8 cellular contexts compared by ENCODE assay signal in the genomic region with DNA sequence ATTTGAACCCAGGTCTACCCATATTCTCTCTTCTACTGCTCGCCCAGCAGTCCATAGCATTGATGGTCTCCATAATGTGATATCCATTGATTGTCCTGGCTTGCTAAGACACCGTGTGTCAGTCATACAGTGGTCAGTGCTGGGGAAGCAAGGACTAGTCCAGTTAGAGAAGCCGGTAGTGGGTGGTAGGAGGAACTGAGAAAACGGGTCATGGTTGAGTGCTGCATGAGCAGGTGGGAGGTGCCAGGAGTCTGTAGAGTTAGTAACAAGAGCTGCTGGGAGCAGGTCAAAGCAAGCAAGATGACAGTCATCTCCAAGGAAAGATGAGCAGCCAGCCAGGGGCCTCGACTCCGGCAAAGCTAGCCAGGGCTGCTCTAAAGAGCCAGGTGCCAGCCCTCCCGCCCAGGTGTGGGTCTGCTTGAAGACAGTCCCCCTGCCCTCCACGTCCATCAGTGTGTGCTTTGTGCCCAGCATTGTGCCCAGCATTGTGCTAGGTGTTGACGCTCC. TPM values are rescaled to one million over a fixed set of nuclear protein-coding genes. Genes with fewer than 3 reads are reported as not detected.
DNase-seq lines count a peak whose midpoint lies in the region; ATAC-seq and TF ChIP-seq lines count a peak whose summit lies in the region.

No MANE protein-coding gene starts in this region.

- H3K27ac ChIP-seq in PC-9 (peak overlapping the region; percentile 19; the same call in 1 of the 2 replicates), lower lobe of right lung (peak overlapping the region; percentile 44), dorsolateral prefrontal cortex (peak overlapping the region in 1 of 59 donors; percentile 13)

- POLR2A ChIA-PET in PC-9 (lab: Charles Lee; ENCODE audit: unreplicated experiment): no interaction called here

- ATAC-seq in GM18909 (IDR thresholded peaks at IDR 0.05; ENCODE audit: poor library complexity, unreplicated experiment): peak; percentile 68
- peak; percentile 49 for ATAC-seq in HG03064 (IDR thresholded peaks at IDR 0.05; ENCODE audit: low read depth, unreplicated experiment)
- ATAC-seq in lower lobe of right lung: peak; percentile 70 to 83

- peaks cover 11% of the 10 kb centered on the region for H3K4me1 ChIP-seq in PC-9 (replicated peaks; ENCODE audit: insufficient read depth)
- H3K4me1 ChIP-seq in lower lobe of right lung: peaks cover 51% of the 10 kb centered on the region

- H3F3A ChIP-seq in PC-9 (ENCODE audit: insufficient read depth, low read depth): no peaks in the 10 kb centered on the region

- H3K79me2 ChIP-seq in PC-9 (ENCODE audit: low read depth): no peaks in the 10 kb centered on the region

- no peaks in the 10 kb centered on the region for H3K9me3 ChIP-seq in PC-9 (ENCODE audit: insufficient read depth, low read depth)
- no peaks in the 10 kb centered on the region for H3K9me3 ChIP-seq in lower lobe of right lung
- H3K9me3 ChIP-seq in MG63: no peaks in the 10 kb centered on the region

- no peak overlapping the region for H3K4me2 ChIP-seq in PC-9

- BruUV-seq in PC-9 (replicated peaks; lab: Mats Ljungman, UMichigan): no TSS peak

- DNase-seq in CD1c-positive myeloid dendritic cell (ENCODE audit: extremely low spot score) (peak; percentile 94), PC-9 (no peak), lower lobe of right lung (peak; percentile 65), MG63 (no peak), dorsolateral prefrontal cortex (no peak), NCI-H187 treated with DMSO at 0.1 percent for 48 hours (lab: John Stamatoyannopoulos, UW) (no peak)

- CTCF ChIA-PET in PC-9 (lab: Charles Lee): no interaction called here

- H3K4me3 ChIP-seq in PC-9 (no peak overlapping the region), lower lobe of right lung (no peak overlapping the region), MG63 (no peak overlapping the region), dorsolateral prefrontal cortex (no peak overlapping the region)

- no peaks in the 10 kb centered on the region for H4K20me1 ChIP-seq in PC-9 (ENCODE audit: insufficient read depth)

- intact Hi-C loops in PC-9 (cut with micrococcal nuclease; ENCODE audit: unreplicated experiment): no loop called here
- intact Hi-C loops in lower lobe of right lung (cut with DNase I): no loop called here
- intact Hi-C loops in dorsolateral prefrontal cortex (cut with DNase I): no loop called here

- no peaks in the 10 kb centered on the region for H3K36me3 ChIP-seq in PC-9 (ENCODE audit: low read depth)
- no peaks in the 10 kb centered on the region for H3K36me3 ChIP-seq in lower lobe of right lung
- H3K36me3 ChIP-seq in MG63: no peaks in the 10 kb centered on the region

- no peaks in the 10 kb centered on the region for H3K9me2 ChIP-seq in PC-9 (ENCODE audit: insufficient read depth)

- H3K27me3 ChIP-seq in PC-9 (ENCODE audit: insufficient read depth, low read depth): no peaks in the 10 kb centered on the region
- no peaks in the 10 kb centered on the region for H3K27me3 ChIP-seq in lower lobe of right lung (ENCODE audit: low read depth)
- no peaks in the 10 kb centered on the region for H3K27me3 ChIP-seq in MG63
- no peaks in the 10 kb centered on the region for H3K27me3 ChIP-seq in dorsolateral prefrontal cortex

- TF ChIP-seq CTCF in PC-9 (conservative IDR thresholded peaks at IDR 0.05) (no peak), lower lobe of right lung (IDR thresholded peaks at IDR 0.05) (no peak), dorsolateral prefrontal cortex (IDR thresholded peaks at IDR 0.05 in 54 of 56, conservative IDR thresholded peaks at IDR 0.05 in 2 of 56; ENCODE audit: low read depth in 1 of 56, partially characterized antibody in 56 of 56) (no peak)

- no peak overlapping the region for H2AFZ ChIP-seq in PC-9

RNA-seq across cellular contexts. Expression of a gene that starts 29.5 kb away (rescaled TPM):
- total RNA-seq in PC-9 (2021): 57.5 and 59.7 TPM in 2 replicates
- total RNA-seq in lower lobe of right lung: 74.5 TPM
- 36.6 and 38.6 TPM in 2 replicates for total RNA-seq in MG63 (2014; rRNA removed; shearing (Covaris generic); ENCODE audit: low replicate concordance)
- total RNA-seq in dorsolateral prefrontal cortex: 10 to 100 TPM; 11.5 to 36.2 (median 21.9) TPM

Comparison
In these comparisons a context has a peak if more than half of its experiments do, and no peak if none do; other contexts are left out.
1. DNase-seq: peak in CD1c-positive myeloid dendritic cell (single experiment) and lower lobe of right lung (single experiment); none in PC-9 (0 of 2), MG63 (single experiment), dorsolateral prefrontal cortex (0 of 10) and NCI-H187 treated with DMSO at 0.1 percent for 48 hours (single experiment).
2. Peak in every context shown above with its lines, with median percentiles within 50 percentile points of each other: ATAC-seq.